In the genomic region with DNA sequence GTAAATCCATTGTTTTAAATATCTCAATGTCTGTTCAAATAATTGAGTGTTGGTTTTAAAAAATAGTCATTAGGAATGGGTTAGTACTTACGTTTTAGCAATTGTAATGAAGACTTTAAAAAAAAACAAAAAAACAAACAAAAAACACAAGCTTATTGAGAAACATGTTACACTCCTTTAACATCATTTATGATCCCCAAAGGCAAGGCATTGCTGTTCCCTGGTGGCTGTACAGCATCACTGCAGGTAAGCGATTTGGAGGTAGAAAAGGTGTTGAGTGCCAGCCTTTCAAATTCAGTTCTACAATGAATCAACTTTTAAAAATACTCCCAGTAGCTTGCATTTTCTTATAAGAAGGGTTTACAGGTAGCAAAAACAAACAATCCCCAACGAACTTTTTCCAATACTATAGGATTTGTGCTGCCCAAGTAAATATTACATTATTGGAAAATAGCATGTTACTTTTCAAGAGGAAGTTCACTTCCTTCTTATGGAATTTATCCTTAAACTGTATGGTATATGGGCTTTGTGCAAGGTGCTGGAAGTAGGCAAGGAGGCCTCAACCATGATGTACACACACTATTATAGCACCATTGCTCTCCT, we compare ENCODE assay signal across 8 cellular contexts. TPM values are rescaled to one million over a fixed set of nuclear protein-coding genes. Genes with fewer than 3 reads are reported as not detected.
DNase-seq lines count a peak whose midpoint lies in the region; ATAC-seq and TF ChIP-seq lines count a peak whose summit lies in the region.

No MANE protein-coding gene starts in this region.

- H3K27me3 ChIP-seq in liver (ENCODE audit: control insufficient read depth in 4 of 4, insufficient read depth in 4 of 4, low read length in 3 of 4), result no peaks in the 10 kb centered on the region

- ATAC-seq in GM21381 (IDR thresholded peaks at IDR 0.05; ENCODE audit: unreplicated experiment), result peak; percentile 63

- no peaks in the 10 kb centered on the region for H3K36me3 ChIP-seq in liver (ENCODE audit: control insufficient read depth in 4 of 4, insufficient read depth in 3 of 4, low read depth in 1 of 4, low read length in 3 of 4)

- 18% methylated on average over 3 of the region's 3 CpGs for WGBS in liver

- TF ChIP-seq CTCF in liver (IDR thresholded peaks at IDR 0.05; ENCODE audit: low read depth, low read length, missing input control), result peak; percentile 81

- H3K9me3 ChIP-seq in liver (ENCODE audit: control insufficient read depth in 4 of 4, low read length in 3 of 4), result no peaks in the 10 kb centered on the region

- TF ChIP-seq RAD21 in liver (IDR thresholded peaks at IDR 0.05), result peak; percentile 92 to 93

- no peak overlapping the region for H3K27ac ChIP-seq in liver (ENCODE audit: low read depth in 1 of 2, low read length in 2 of 2)

- DNase-seq in NCI-H82 (lab: John Stamatoyannopoulos, UW) (peak; percentile 57), NCI-H82 treated with DMSO at 0.1 percent for 48 hours (lab: John Stamatoyannopoulos, UW; ENCODE audit: unreplicated experiment) (no peak), NCI-H146 (lab: John Stamatoyannopoulos, UW) (peak; percentile 20), astrocyte of the hippocampus (ENCODE audit: low read depth, low spot score) (peak; percentile 37), T1000 (lab: John Stamatoyannopoulos, UW) (no peak), Ammon's horn (ENCODE audit: low spot score) (no peak)

- H3K4me1 ChIP-seq in liver (ENCODE audit: control insufficient read depth in 4 of 4, insufficient read depth in 4 of 4, low read length in 3 of 4), result peaks cover 0 to 4% (median under 1%) of the 10 kb centered on the region in 4 donors

- H3K9ac ChIP-seq in liver (ENCODE audit: low read depth in 1 of 2, low read length in 2 of 2), result no peak overlapping the region

- no peak overlapping the region for H3K4me3 ChIP-seq in liver (ENCODE audit: low read depth in 1 of 3, low read length in 3 of 3)

TF ChIP-seq in liver, 16 proteins besides CTCF, POLR2A, EP300 and RAD21:
- TF ChIP-seq HNF4G (IDR thresholded peaks at IDR 0.05), result no peak
- no peak for TF ChIP-seq EGR1 (IDR thresholded peaks at IDR 0.05; ENCODE audit: low read depth in 2 of 2)
- TF ChIP-seq NR2F2 (IDR thresholded peaks at IDR 0.05), result no peak
- TF ChIP-seq, protein P1, sequence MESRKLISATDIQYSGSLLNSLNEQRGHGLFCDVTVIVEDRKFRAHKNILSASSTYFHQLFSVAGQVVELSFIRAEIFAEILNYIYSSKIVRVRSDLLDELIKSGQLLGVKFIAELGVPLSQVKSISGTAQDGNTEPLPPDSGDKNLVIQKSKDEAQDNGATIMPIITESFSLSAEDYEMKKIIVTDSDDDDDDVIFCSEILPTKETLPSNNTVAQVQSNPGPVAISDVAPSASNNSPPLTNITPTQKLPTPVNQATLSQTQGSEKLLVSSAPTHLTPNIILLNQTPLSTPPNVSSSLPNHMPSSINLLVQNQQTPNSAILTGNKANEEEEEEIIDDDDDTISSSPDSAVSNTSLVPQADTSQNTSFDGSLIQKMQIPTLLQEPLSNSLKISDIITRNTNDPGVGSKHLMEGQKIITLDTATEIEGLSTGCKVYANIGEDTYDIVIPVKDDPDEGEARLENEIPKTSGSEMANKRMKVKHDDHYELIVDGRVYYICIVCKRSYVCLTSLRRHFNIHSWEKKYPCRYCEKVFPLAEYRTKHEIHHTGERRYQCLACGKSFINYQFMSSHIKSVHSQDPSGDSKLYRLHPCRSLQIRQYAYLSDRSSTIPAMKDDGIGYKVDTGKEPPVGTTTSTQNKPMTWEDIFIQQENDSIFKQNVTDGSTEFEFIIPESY (IDR thresholded peaks at IDR 0.05), result no peak

RNA-seq across cellular contexts. Expression of a gene that starts 27.5 kb away (rescaled TPM):
- 10 to 100 TPM in 1 of 2 donors, 1 to 10 TPM in 1; 2.8 to 26.4 TPM for total RNA-seq in liver
- polyA plus RNA-seq in liver, result 1 to 10 TPM; 2.9 to 3.3 TPM

RNA-seq across cellular contexts. Expression of a gene that starts 39.9 kb away (rescaled TPM):
- total RNA-seq in liver, result 10 to 100 TPM; 22.5 to 42.5 TPM
- 10 to 100 TPM in 1 of 2 donors, 1 to 10 TPM in 1; 2.4 to 14.1 TPM for polyA plus RNA-seq in liver

Comparison
In these comparisons a context has a peak if more than half of its experiments do, and no peak if none do; other contexts are left out.
1. DNase-seq: peak in NCI-H82 (single experiment), NCI-H146 (single experiment) and astrocyte of the hippocampus (single experiment); none in NCI-H82 treated with DMSO at 0.1 percent for 48 hours (single experiment), T1000 (single experiment) and Ammon's horn (single experiment).